Comparison of ENCODE assay signal across 1 cellular context in the genomic region with DNA sequence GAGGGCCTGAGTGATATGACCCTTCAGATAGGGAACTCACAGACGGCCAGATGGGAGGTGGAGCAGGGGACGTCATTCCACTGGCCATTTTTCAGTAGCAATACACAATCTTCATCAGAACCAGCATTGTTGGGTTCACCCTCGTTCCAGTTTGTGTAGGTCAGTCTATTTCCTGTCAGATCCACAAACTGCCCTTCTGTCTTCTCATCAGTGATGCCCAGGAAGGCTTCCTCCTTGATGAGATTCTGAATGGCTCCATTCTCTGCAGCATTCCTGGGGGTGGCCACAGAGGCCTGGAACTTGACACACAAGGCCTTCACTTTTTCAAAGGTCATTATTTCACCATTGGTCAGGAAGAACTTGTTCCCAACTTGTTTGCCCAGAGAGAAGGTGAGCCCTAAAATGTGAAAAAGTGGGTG.
TF ChIP-seq lines count a peak whose summit lies in the region.

No MANE protein-coding gene starts in this region.

TF ChIP-seq in HepG2, 621 proteins besides CTCF, POLR2A, EP300 and RAD21 (continued from another document and continues in another):
- TF ChIP-seq, protein P1, sequence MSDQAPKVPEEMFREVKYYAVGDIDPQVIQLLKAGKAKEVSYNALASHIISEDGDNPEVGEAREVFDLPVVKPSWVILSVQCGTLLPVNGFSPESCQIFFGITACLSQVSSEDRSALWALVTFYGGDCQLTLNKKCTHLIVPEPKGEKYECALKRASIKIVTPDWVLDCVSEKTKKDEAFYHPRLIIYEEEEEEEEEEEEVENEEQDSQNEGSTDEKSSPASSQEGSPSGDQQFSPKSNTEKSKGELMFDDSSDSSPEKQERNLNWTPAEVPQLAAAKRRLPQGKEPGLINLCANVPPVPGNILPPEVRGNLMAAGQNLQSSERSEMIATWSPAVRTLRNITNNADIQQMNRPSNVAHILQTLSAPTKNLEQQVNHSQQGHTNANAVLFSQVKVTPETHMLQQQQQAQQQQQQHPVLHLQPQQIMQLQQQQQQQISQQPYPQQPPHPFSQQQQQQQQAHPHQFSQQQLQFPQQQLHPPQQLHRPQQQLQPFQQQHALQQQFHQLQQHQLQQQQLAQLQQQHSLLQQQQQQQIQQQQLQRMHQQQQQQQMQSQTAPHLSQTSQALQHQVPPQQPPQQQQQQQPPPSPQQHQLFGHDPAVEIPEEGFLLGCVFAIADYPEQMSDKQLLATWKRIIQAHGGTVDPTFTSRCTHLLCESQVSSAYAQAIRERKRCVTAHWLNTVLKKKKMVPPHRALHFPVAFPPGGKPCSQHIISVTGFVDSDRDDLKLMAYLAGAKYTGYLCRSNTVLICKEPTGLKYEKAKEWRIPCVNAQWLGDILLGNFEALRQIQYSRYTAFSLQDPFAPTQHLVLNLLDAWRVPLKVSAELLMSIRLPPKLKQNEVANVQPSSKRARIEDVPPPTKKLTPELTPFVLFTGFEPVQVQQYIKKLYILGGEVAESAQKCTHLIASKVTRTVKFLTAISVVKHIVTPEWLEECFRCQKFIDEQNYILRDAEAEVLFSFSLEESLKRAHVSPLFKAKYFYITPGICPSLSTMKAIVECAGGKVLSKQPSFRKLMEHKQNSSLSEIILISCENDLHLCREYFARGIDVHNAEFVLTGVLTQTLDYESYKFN (CRISPR knock-in tag; conservative IDR thresholded peaks at IDR 0.05) = peak; percentile 81
- TF ChIP-seq SMARCE1 (IDR thresholded peaks at IDR 0.05; ENCODE audit: borderline replicate concordance) (no peak), ZNF446 (CRISPR knock-in tag; IDR thresholded peaks at IDR 0.05) (no peak), SAFB2 (CRISPR knock-in tag; IDR thresholded peaks at IDR 0.05; ENCODE audit: borderline replicate concordance, low read depth) (no peak), SAP130 (CRISPR knock-in tag; IDR thresholded peaks at IDR 0.05; ENCODE audit: low read depth) (peak; percentile 53), TEAD3 (CRISPR knock-in tag; optimal IDR thresholded peaks at IDR 0.05; ENCODE audit: borderline replicate concordance) (peak; percentile 96), ATF7-NPFF (CRISPR knock-in tag; IDR thresholded peaks at IDR 0.05; ENCODE audit: low read depth) (no peak), ZSCAN30 (CRISPR knock-in tag; IDR thresholded peaks at IDR 0.05) (no peak), AKAP8 (CRISPR knock-in tag; IDR thresholded peaks at IDR 0.05) (no peak), FOXP1 (IDR thresholded peaks at IDR 0.05) (no peak), FOXP1 (CRISPR knock-in tag; IDR thresholded peaks at IDR 0.05) (peak; percentile 22; the same call in 1 of the 2 replicates), ZFY (CRISPR knock-in tag; IDR thresholded peaks at IDR 0.05) (peak; percentile 65; the same call in 1 of the 2 replicates), SOX6 (IDR thresholded peaks at IDR 0.05) (no peak), SOX6 (CRISPR knock-in tag; IDR thresholded peaks at IDR 0.05) (peak; percentile 78), SMAD1 (CRISPR knock-in tag; IDR thresholded peaks at IDR 0.05; ENCODE audit: borderline replicate concordance, low read depth) (no peak), ZNF430 (CRISPR knock-in tag; IDR thresholded peaks at IDR 0.05) (no peak), ZNF234 (CRISPR knock-in tag; conservative IDR thresholded peaks at IDR 0.05) (no peak), FOXC1 (CRISPR knock-in tag; IDR thresholded peaks at IDR 0.05; ENCODE audit: borderline replicate concordance) (no peak), ZNF296 (CRISPR knock-in tag; conservative IDR thresholded peaks at IDR 0.05) (0 out of 2 replicates have a peak, but pooled peaks have one; percentile 25), POLR2AphosphoS2 (IDR thresholded peaks at IDR 0.05; ENCODE audit: low read depth, low read length) (no peak), NFE2L1 (CRISPR knock-in tag; IDR thresholded peaks at IDR 0.05; ENCODE audit: borderline replicate concordance) (no peak), NR2C2 (CRISPR knock-in tag; IDR thresholded peaks at IDR 0.05; ENCODE audit: borderline replicate concordance) (peak; percentile 69; the same call in 1 of the 2 replicates), HMG20B (CRISPR knock-in tag; conservative IDR thresholded peaks at IDR 0.05) (no peak), ZFYVE20 (CRISPR knock-in tag; IDR thresholded peaks at IDR 0.05; ENCODE audit: borderline replicate concordance, low read depth) (no peak), ZMYM4 (CRISPR knock-in tag; IDR thresholded peaks at IDR 0.05) (peak; percentile 59; the same call in 1 of the 2 replicates), CENPT (CRISPR knock-in tag; IDR thresholded peaks at IDR 0.05; ENCODE audit: low read depth) (no peak)
- TF ChIP-seq, protein P2, sequence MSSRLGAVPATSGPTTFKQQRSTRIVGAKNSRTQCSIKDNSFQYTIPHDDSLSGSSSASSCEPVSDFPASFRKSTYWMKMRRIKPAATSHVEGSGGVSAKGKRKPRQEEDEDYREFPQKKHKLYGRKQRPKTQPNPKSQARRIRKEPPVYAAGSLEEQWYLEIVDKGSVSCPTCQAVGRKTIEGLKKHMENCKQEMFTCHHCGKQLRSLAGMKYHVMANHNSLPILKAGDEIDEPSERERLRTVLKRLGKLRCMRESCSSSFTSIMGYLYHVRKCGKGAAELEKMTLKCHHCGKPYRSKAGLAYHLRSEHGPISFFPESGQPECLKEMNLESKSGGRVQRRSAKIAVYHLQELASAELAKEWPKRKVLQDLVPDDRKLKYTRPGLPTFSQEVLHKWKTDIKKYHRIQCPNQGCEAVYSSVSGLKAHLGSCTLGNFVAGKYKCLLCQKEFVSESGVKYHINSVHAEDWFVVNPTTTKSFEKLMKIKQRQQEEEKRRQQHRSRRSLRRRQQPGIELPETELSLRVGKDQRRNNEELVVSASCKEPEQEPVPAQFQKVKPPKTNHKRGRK (CRISPR knock-in tag; IDR thresholded peaks at IDR 0.05) = no peak
- TF ChIP-seq, protein P3, sequence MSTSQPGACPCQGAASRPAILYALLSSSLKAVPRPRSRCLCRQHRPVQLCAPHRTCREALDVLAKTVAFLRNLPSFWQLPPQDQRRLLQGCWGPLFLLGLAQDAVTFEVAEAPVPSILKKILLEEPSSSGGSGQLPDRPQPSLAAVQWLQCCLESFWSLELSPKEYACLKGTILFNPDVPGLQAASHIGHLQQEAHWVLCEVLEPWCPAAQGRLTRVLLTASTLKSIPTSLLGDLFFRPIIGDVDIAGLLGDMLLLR (CRISPR knock-in tag; IDR thresholded peaks at IDR 0.05) = no peak
- TF ChIP-seq, protein P4, sequence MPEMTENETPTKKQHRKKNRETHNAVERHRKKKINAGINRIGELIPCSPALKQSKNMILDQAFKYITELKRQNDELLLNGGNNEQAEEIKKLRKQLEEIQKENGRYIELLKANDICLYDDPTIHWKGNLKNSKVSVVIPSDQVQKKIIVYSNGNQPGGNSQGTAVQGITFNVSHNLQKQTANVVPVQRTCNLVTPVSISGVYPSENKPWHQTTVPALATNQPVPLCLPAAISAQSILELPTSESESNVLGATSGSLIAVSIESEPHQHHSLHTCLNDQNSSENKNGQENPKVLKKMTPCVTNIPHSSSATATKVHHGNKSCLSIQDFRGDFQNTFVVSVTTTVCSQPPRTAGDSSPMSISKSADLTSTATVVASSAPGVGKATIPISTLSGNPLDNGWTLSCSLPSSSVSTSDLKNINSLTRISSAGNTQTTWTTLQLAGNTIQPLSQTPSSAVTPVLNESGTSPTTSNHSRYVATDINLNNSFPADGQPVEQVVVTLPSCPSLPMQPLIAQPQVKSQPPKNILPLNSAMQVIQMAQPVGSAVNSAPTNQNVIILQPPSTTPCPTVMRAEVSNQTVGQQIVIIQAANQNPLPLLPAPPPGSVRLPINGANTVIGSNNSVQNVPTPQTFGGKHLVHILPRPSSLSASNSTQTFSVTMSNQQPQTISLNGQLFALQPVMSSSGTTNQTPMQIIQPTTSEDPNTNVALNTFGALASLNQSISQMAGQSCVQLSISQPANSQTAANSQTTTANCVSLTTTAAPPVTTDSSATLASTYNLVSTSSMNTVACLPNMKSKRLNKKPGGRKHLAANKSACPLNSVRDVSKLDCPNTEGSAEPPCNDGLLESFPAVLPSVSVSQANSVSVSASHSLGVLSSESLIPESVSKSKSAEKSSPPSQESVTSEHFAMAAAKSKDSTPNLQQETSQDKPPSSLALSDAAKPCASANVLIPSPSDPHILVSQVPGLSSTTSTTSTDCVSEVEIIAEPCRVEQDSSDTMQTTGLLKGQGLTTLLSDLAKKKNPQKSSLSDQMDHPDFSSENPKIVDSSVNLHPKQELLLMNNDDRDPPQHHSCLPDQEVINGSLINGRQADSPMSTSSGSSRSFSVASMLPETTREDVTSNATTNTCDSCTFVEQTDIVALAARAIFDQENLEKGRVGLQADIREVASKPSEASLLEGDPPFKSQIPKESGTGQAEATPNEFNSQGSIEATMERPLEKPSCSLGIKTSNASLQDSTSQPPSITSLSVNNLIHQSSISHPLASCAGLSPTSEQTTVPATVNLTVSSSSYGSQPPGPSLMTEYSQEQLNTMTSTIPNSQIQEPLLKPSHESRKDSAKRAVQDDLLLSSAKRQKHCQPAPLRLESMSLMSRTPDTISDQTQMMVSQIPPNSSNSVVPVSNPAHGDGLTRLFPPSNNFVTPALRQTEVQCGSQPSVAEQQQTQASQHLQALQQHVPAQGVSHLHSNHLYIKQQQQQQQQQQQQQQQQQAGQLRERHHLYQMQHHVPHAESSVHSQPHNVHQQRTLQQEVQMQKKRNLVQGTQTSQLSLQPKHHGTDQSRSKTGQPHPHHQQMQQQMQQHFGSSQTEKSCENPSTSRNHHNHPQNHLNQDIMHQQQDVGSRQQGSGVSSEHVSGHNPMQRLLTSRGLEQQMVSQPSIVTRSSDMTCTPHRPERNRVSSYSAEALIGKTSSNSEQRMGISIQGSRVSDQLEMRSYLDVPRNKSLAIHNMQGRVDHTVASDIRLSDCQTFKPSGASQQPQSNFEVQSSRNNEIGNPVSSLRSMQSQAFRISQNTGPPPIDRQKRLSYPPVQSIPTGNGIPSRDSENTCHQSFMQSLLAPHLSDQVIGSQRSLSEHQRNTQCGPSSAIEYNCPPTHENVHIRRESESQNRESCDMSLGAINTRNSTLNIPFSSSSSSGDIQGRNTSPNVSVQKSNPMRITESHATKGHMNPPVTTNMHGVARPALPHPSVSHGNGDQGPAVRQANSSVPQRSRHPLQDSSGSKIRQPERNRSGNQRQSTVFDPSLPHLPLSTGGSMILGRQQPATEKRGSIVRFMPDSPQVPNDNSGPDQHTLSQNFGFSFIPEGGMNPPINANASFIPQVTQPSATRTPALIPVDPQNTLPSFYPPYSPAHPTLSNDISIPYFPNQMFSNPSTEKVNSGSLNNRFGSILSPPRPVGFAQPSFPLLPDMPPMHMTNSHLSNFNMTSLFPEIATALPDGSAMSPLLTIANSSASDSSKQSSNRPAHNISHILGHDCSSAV (CRISPR knock-in tag; IDR thresholded peaks at IDR 0.05; ENCODE audit: borderline replicate concordance) = no peak
- TF ChIP-seq, protein P5, sequence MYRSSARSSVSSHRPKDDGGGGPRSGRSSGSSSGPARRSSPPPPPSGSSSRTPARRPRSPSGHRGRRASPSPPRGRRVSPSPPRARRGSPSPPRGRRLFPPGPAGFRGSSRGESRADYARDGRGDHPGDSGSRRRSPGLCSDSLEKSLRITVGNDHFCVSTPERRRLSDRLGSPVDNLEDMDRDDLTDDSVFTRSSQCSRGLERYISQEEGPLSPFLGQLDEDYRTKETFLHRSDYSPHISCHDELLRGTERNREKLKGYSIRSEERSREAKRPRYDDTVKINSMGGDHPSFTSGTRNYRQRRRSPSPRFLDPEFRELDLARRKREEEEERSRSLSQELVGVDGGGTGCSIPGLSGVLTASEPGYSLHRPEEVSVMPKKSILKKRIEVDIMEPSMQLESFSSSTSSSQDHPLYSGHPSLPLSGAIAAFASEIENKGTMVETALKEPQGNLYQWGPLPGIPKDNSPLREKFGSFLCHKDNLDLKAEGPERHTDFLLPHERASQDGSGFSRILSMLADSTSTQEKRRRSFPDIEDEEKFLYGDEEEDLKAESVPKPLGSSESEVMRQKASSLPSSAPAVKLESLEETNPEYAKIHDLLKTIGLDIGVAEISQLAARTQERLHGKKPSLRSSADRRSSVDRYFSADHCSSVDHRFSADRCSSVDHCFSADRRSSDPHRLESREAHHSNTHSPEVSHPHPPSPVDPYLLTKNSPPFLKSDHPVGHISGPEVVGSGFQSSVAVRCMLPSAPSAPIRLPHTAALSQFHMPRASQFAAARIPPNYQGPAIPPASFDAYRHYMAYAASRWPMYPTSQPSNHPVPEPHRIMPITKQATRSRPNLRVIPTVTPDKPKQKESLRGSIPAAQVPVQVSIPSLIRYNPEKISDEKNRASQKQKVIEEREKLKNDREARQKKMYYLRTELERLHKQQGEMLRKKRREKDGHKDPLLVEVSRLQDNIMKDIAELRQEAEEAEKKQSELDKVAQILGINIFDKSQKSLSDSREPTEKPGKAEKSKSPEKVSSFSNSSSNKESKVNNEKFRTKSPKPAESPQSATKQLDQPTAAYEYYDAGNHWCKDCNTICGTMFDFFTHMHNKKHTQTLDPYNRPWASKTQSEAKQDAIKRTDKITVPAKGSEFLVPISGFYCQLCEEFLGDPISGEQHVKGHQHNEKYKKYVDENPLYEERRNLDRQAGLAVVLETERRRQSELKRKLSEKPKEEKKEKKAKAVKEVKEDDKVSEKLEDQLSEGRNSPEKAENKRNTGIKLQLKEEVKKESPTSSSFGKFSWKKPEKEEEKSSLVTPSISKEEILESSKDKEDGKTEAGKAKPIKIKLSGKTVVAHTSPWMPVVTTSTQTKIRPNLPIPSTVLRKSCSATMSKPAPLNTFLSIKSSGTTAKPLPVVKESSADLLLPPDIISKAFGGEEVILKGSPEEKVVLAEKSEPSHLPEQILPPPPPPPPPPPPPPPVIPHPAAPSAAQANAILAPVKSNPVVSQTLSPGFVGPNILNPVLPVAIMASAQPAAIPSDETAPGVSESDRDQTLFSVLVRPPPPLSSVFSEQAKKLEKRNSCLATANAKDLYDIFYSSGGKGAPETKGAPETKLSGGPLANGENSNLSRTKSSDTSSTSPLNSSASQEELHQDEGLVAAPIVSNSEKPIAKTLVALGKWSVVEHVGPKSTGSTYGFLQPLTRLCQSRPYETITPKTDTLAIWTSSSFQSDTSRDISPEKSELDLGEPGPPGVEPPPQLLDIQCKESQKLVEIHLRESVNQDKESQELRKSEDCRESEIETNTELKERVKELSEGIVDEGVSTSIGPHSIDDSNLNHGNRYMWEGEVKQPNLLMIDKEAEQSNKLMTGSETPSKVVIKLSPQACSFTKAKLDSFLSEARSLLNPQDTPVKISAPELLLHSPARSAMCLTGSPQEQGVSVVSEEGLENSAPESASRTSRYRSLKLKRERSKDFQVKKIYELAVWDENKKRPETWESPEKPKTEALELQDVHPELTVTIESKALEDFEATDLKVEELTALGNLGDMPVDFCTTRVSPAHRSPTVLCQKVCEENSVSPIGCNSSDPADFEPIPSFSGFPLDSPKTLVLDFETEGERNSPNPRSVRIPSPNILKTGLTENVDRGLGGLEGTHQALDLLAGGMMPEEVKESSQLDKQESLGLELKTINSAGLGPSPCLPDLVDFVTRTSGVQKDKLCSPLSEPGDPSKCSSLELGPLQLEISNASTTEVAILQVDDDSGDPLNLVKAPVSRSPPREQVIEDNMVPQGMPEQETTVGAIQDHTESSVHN (CRISPR knock-in tag; IDR thresholded peaks at IDR 0.05) = no peak
- TF ChIP-seq, protein P6, sequence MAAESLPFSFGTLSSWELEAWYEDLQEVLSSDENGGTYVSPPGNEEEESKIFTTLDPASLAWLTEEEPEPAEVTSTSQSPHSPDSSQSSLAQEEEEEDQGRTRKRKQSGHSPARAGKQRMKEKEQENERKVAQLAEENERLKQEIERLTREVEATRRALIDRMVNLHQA (CRISPR knock-in tag; IDR thresholded peaks at IDR 0.05) = no peak
- TF ChIP-seq, protein P7, sequence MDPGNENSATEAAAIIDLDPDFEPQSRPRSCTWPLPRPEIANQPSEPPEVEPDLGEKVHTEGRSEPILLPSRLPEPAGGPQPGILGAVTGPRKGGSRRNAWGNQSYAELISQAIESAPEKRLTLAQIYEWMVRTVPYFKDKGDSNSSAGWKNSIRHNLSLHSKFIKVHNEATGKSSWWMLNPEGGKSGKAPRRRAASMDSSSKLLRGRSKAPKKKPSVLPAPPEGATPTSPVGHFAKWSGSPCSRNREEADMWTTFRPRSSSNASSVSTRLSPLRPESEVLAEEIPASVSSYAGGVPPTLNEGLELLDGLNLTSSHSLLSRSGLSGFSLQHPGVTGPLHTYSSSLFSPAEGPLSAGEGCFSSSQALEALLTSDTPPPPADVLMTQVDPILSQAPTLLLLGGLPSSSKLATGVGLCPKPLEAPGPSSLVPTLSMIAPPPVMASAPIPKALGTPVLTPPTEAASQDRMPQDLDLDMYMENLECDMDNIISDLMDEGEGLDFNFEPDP (CRISPR knock-in tag; conservative IDR thresholded peaks at IDR 0.05) = no peak
